26 cellular contexts compared by ENCODE assay signal in genomic region chr13:95121516-95121915, GRCh38.
"Had no signal": no experiment of that assay in that cellular context is flagged by ENCODE, and none has a peak within 500 bp of the region (broad histone marks: within the 10 kb centered on the region; RNA-seq: fewer than 3 reads in every experiment).

No MANE protein-coding gene starts in this region.

- H3K4me1 Mint-ChIP-seq: activated T-helper 17 cell treated with anti-CD3 and anti-CD28 coated beads, Interleukin-2, amount 50 U/mL, for 72 hours; central memory CD8-positive, alpha-beta T cell; nephron progenitor cell; stimulated activated effector memory CD8-positive, alpha-beta T cell treated with anti-CD3 and anti-CD28 coated beads, Interleukin-12 subunit alpha, Interleukin-12 subunit beta, amount 100 ng/mL, for 72 hours had no signal

- DNase-seq: activated CD4-positive, alpha-beta T cell treated with anti-CD3 and anti-CD28 coated beads, Interleukin-2, amount 50 U/mL, for 1 hour; activated CD4-positive, CD25-positive, alpha-beta regulatory T cell treated with anti-CD3 and anti-CD28 coated beads, Interleukin-2, amount 50 U/mL, for 72 hours; activated CD8-positive, alpha-beta T cell treated with anti-CD3 and anti-CD28 coated beads for 36 hours; activated gamma-delta T cell treated with Interleukin-2 at 50 U/mL for 16 hours; activated T-cell treated with anti-CD3 and anti-CD28 coated beads, Interleukin-2, amount 50 U/mL, for 4 hours; anterior cingulate cortex; dermis blood vessel endothelial cell; effector CD8-positive, alpha-beta T cell; esophagus squamous epithelium; left ventricle myocardium inferior; mesendoderm; nephron progenitor cell; sigmoid colon; small intestine; stimulated activated CD4-positive, alpha-beta T cell treated with anti-CD3 and anti-CD28 coated beads, Interleukin-4, amount 100 ng/mL, for 24 hours; T1000; upper lobe of right lung had no signal

- H3K27ac Mint-ChIP-seq: activated CD8-positive, alpha-beta T cell treated with anti-CD3 and anti-CD28 coated beads for 36 hours; activated T-helper 17 cell treated with anti-CD3 and anti-CD28 coated beads, Interleukin-2, amount 50 U/mL, for 72 hours; nephron progenitor cell; stimulated activated effector memory CD8-positive, alpha-beta T cell treated with anti-CD3 and anti-CD28 coated beads, Interleukin-12 subunit alpha, Interleukin-12 subunit beta, amount 100 ng/mL, for 72 hours; stimulated activated naive CD8-positive, alpha-beta T cell treated with anti-CD3 and anti-CD28 coated beads, Interleukin-15, Interleukin-2, amounts not matched to agents 100 ng/mL and 50 ng/mL, for 24 hours had no signal

- ATAC-seq: activated CD8-positive, alpha-beta T cell treated with anti-CD3 and anti-CD28 coated beads for 36 hours; activated T-cell treated with anti-CD3 and anti-CD28 coated beads, Interleukin-2, amount 50 U/mL, for 4 hours; activated T-helper 17 cell treated with anti-CD3 and anti-CD28 coated beads, Interleukin-2, amount 50 U/mL, for 72 hours; stimulated activated effector memory CD8-positive, alpha-beta T cell treated with anti-CD3 and anti-CD28 coated beads, Interleukin-12 subunit alpha, Interleukin-12 subunit beta, amount 100 ng/mL, for 72 hours; upper lobe of right lung had no signal

- H3K27me3 Mint-ChIP-seq: activated CD8-positive, alpha-beta T cell treated with anti-CD3 and anti-CD28 coated beads for 36 hours; activated naive CD4-positive, alpha-beta T cell treated with anti-CD3 and anti-CD28 coated beads, Interleukin-2, amount 50 U/mL, for 24 hours; activated T-helper 17 cell treated with anti-CD3 and anti-CD28 coated beads, Interleukin-2, amount 50 U/mL, for 72 hours; central memory CD8-positive, alpha-beta T cell; progenitor cell of endocrine pancreas; stimulated activated naive CD8-positive, alpha-beta T cell treated with anti-CD3 and anti-CD28 coated beads, Interleukin-15, Interleukin-2, amounts not matched to agents 100 ng/mL and 50 ng/mL, for 24 hours had no signal

- H3K27ac ChIP-seq: epithelial cell of prostate, esophagus squamous epithelium, left ventricle myocardium inferior, neutrophil, sigmoid colon, upper lobe of right lung had no signal

- H3K9me3 Mint-ChIP-seq: activated CD8-positive, alpha-beta T cell treated with anti-CD3 and anti-CD28 coated beads for 36 hours; activated naive CD4-positive, alpha-beta T cell treated with anti-CD3 and anti-CD28 coated beads, Interleukin-2, amount 50 U/mL, for 24 hours; activated T-cell treated with anti-CD3 and anti-CD28 coated beads, Interleukin-2, amount 50 U/mL, for 4 hours; activated T-helper 17 cell treated with anti-CD3 and anti-CD28 coated beads, Interleukin-2, amount 50 U/mL, for 72 hours; central memory CD8-positive, alpha-beta T cell; nephron progenitor cell; stimulated activated effector memory CD8-positive, alpha-beta T cell treated with anti-CD3 and anti-CD28 coated beads, Interleukin-12 subunit alpha, Interleukin-12 subunit beta, amount 100 ng/mL, for 72 hours; stimulated activated naive CD8-positive, alpha-beta T cell treated with anti-CD3 and anti-CD28 coated beads, Interleukin-15, Interleukin-2, amounts not matched to agents 100 ng/mL and 50 ng/mL, for 24 hours had no signal

- H3K4me1 ChIP-seq: left ventricle myocardium inferior, sigmoid colon, upper lobe of right lung had no signal

- H3K4me3 Mint-ChIP-seq: activated CD8-positive, alpha-beta T cell treated with anti-CD3 and anti-CD28 coated beads for 36 hours; activated T-cell treated with anti-CD3 and anti-CD28 coated beads, Interleukin-2, amount 50 U/mL, for 4 hours; activated T-helper 17 cell treated with anti-CD3 and anti-CD28 coated beads, Interleukin-2, amount 50 U/mL, for 72 hours; central memory CD8-positive, alpha-beta T cell; nephron progenitor cell; stimulated activated effector memory CD8-positive, alpha-beta T cell treated with anti-CD3 and anti-CD28 coated beads, Interleukin-12 subunit alpha, Interleukin-12 subunit beta, amount 100 ng/mL, for 72 hours; stimulated activated naive CD8-positive, alpha-beta T cell treated with anti-CD3 and anti-CD28 coated beads, Interleukin-15, Interleukin-2, amounts not matched to agents 100 ng/mL and 50 ng/mL, for 24 hours had no signal

- H3K36me3 ChIP-seq: esophagus squamous epithelium, left ventricle myocardium inferior, neutrophil, sigmoid colon, upper lobe of right lung had no signal

- H3K4me3 ChIP-seq: esophagus squamous epithelium, left ventricle myocardium inferior, lung, sigmoid colon, upper lobe of right lung had no signal

- H3K9me3 ChIP-seq: esophagus squamous epithelium, left ventricle myocardium inferior, neutrophil, sigmoid colon, upper lobe of right lung had no signal

- H3K27me3 ChIP-seq: esophagus squamous epithelium, neutrophil, sigmoid colon, upper lobe of right lung had no signal
